In the genomic region with DNA sequence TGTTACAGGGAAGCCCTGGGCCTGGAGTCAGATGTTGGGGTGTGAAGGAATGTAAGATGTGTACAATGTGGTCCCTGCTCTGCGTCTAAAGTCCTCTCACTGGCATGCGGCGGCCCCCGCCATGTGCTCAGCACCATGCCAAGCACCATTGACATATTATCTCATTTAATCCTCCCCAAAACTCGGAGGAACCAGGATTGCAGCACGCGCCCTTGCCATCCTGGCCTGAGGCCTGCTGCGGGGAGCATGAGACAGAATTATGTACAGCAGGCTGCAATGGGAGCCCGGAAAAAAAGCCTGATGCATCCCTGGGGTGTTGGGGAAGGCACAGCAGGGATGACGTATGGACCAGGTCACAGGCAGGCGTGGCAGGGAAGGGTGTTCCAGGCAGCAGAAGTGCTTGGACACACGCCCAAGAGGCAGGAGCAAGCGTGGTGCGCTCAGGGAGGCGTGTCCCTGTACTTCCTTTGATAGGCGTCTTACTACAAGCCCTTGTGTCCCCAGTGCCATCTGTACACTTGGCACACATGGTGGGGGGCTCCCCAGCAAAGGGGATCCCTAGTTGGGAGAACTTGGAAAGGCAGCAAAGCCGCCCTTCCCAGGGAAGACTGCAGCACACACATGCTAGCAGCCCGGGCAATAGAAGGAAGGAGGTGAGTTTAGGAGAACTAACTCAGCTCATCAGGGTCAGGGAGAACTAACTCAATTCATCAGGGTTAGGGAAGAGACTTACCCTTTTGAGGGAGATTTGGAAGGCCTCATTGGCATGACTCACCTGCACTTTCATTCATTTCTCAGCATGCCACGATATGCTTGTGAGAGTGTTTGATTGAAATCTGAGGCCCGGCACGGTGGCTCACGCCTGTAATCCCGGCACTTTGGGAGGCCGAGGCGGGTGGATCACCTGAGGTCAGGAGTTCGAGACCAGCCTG, we compare ENCODE assay signal across 11 cellular contexts. TPM values are rescaled to one million over a fixed set of nuclear protein-coding genes. Genes with fewer than 3 reads are reported as not detected.
DNase-seq lines count a peak whose midpoint lies in the region; ATAC-seq and TF ChIP-seq lines count a peak whose summit lies in the region.
"Had no signal": no experiment of that assay in that cellular context is flagged by ENCODE, and none has a peak within 500 bp of the region (broad histone marks: within the 10 kb centered on the region; RNA-seq: fewer than 3 reads in every experiment).

No MANE protein-coding gene starts in this region.

- H3K27me3 Mint-ChIP-seq in WTC11 (ENCODE audit: low read depth) (peaks cover 32% of the 10 kb centered on the region), CD14-positive monocyte (ENCODE audit: low read depth in 3 of 3) (peaks cover 2 to 11% (median 6%) of the 10 kb centered on the region in 3 donors)

- H3K4me3 Mint-ChIP-seq in WTC11 (no peak overlapping the region), CD14-positive monocyte (no peak overlapping the region)
- H3K4me3 Mint-ChIP-seq: activated naive CD8-positive, alpha-beta T cell treated with anti-CD3 and anti-CD28 coated beads for 36 hours; T-helper 1 cell treated with Interleukin-12 subunit alpha and Interleukin-12 subunit beta and Interleukin-4 antibody, amounts not matched to agents 30 μg/mL and 1 μg/mL, for 36 hours had no signal

- DNase-seq in HFF-Myc (ENCODE audit: extremely low read depth, low read depth) (peak; percentile 43), WTC11 (ENCODE audit: low spot score) (no peak), left ventricle myocardium superior (peak; percentile 86), suprapubic skin (ENCODE audit: low spot score in 2 of 2) (peak in 1 of 2 donors; percentile 86), CD14-positive monocyte (ENCODE audit: low spot score) (no peak), posterior vena cava (ENCODE audit: low spot score) (no peak), SHP77 (lab: John Stamatoyannopoulos, UW) (no peak), NCI-H187 (lab: John Stamatoyannopoulos, UW) (no peak)
- DNase-seq: activated naive CD8-positive, alpha-beta T cell treated with anti-CD3 and anti-CD28 coated beads for 36 hours; MV-4-11 had no signal

- no peaks in the 10 kb centered on the region for H3K9me3 ChIP-seq in suprapubic skin

- H3K4me1 Mint-ChIP-seq in WTC11 = peaks cover 14% of the 10 kb centered on the region
- peaks cover 25% of the 10 kb centered on the region for H3K4me1 Mint-ChIP-seq in CD14-positive monocyte

- H3K4me1 ChIP-seq in suprapubic skin = peaks cover 47% of the 10 kb centered on the region

- H3K4me3 ChIP-seq in HFF-Myc (replicated peaks; ENCODE audit: low read depth, low read length) (no peak overlapping the region), suprapubic skin (no peak overlapping the region)

- no peaks in the 10 kb centered on the region for H3K27me3 ChIP-seq in suprapubic skin

- CTCF ChIA-PET in WTC11 (lab: Charles Lee) = interaction anchor here (1.2 kb wide), 1 partner anchor 265 kb away, joined by 4 read pairs; no protein-coding TSS in a partner anchor

- TF ChIP-seq EP300 in suprapubic skin (IDR thresholded peaks at IDR 0.05) = no peak

- intact Hi-C loops in left ventricle myocardium superior (cut with micrococcal nuclease) (no loop called here), CD14-positive monocyte (cut with micrococcal nuclease) (no loop called here), posterior vena cava (cut with DNase I) (no loop called here)

- TF ChIP-seq CTCF in HFF-Myc (IDR thresholded peaks at IDR 0.05; ENCODE audit: low read depth, low read length, missing control alignments) (no peak), WTC11 (IDR thresholded peaks at IDR 0.05) (no peak), suprapubic skin (IDR thresholded peaks at IDR 0.05) (no peak), CD14-positive monocyte (IDR thresholded peaks at IDR 0.05) (no peak)

- H3K27ac Mint-ChIP-seq in WTC11 (no peak overlapping the region), CD14-positive monocyte (peak overlapping the region in 1 of 7 donors; percentile 61)
- H3K27ac Mint-ChIP-seq: activated naive CD8-positive, alpha-beta T cell treated with anti-CD3 and anti-CD28 coated beads for 36 hours; T-helper 1 cell treated with Interleukin-12 subunit alpha and Interleukin-12 subunit beta and Interleukin-4 antibody, amounts not matched to agents 30 μg/mL and 1 μg/mL, for 36 hours had no signal

- H3K36me3 ChIP-seq in suprapubic skin = no peaks in the 10 kb centered on the region

- POLR2A ChIA-PET in WTC11 (lab: Charles Lee) = no interaction called here

- TF ChIP-seq POLR2A in suprapubic skin (IDR thresholded peaks at IDR 0.05) = no peak

- ATAC-seq in WTC11 (no peak), left ventricle myocardium superior (peak; percentile 30)

- H3K9me3 Mint-ChIP-seq in WTC11 (no peaks in the 10 kb centered on the region), CD14-positive monocyte (peaks cover 0 to 4% (median 0%) of the 10 kb centered on the region in 7 donors)
- H3K9me3 Mint-ChIP-seq: activated naive CD8-positive, alpha-beta T cell treated with anti-CD3 and anti-CD28 coated beads for 36 hours; T-helper 1 cell treated with Interleukin-12 subunit alpha and Interleukin-12 subunit beta and Interleukin-4 antibody, amounts not matched to agents 30 μg/mL and 1 μg/mL, for 36 hours had no signal

- WGBS in suprapubic skin = 39% methylated on average over 22 of the region's 26 CpGs

- H3K27ac ChIP-seq in suprapubic skin = peak overlapping the region; percentile 70

- no peaks in the 10 kb centered on the region for H3K36me3 Mint-ChIP-seq in WTC11
- H3K36me3 Mint-ChIP-seq in CD14-positive monocyte = peaks cover 0 to under 1% of the 10 kb centered on the region in 2 donors
- H3K36me3 Mint-ChIP-seq: activated naive CD8-positive, alpha-beta T cell treated with anti-CD3 and anti-CD28 coated beads for 36 hours had no signal

TF ChIP-seq in WTC11, 78 proteins besides CTCF, POLR2A, EP300 and RAD21:
- TF ChIP-seq ZSCAN18 (CRISPR knock-in tag; IDR thresholded peaks at IDR 0.05) (no peak), GABPB1 (CRISPR knock-in tag; IDR thresholded peaks at IDR 0.05) (0 out of 2 replicates have a peak, but pooled peaks have one; percentile 13), ZNF263 (CRISPR knock-in tag; IDR thresholded peaks at IDR 0.05; ENCODE audit: low read depth) (no peak)

RNA-seq across cellular contexts. Expression of gene EVI5L, which starts 3.5 kb away (rescaled TPM):
- 10.5 to 13.7 TPM (median 13.6 TPM) in 3 replicates for total RNA-seq in WTC11 (2021)
- 23.5 TPM for total RNA-seq in left ventricle myocardium superior
- 10 to 100 TPM; 17.2 to 29.4 (median 25.6) TPM for total RNA-seq in suprapubic skin
- polyA plus RNA-seq in CD14-positive monocyte = 1 to 10 TPM in 1 of 2 donors, under 1 TPM in 1; 0.76 to 1.3 TPM
- 10 to 100 TPM; 14.9 to 16.0 TPM for total RNA-seq in posterior vena cava

RNA-seq across cellular contexts. Expression of gene PRR36, which starts 40.7 kb away (rescaled TPM):
- total RNA-seq in WTC11 (2021) = 21.9 to 34.3 TPM (median 31.0 TPM) in 3 replicates
- 0.15 TPM for total RNA-seq in left ventricle myocardium superior
- 1 to 10 TPM in 1 of 4 donors, under 1 TPM in 3; 0.26 to 1.1 (median 0.74) TPM for total RNA-seq in suprapubic skin
- not detected for polyA plus RNA-seq in CD14-positive monocyte
- total RNA-seq in posterior vena cava = under 1 TPM; 0.09 to 0.14 TPM

RNA-seq across cellular contexts. Expression of gene LRRC8E, which starts 54.8 kb away (rescaled TPM):
- total RNA-seq in WTC11 (2021) = 3.0 to 3.6 TPM (median 3.1 TPM) in 3 replicates
- 3.1 TPM for total RNA-seq in left ventricle myocardium superior
- 10 to 100 TPM; 15.2 to 41.6 (median 30.9) TPM for total RNA-seq in suprapubic skin
- not detected for polyA plus RNA-seq in CD14-positive monocyte
- total RNA-seq in posterior vena cava = not detected
- total RNA-seq: activated naive CD8-positive, alpha-beta T cell treated with anti-CD3 and anti-CD28 coated beads for 36 hours had no signal

Comparison
In these comparisons a context has a peak if more than half of its experiments do, and no peak if none do; other contexts are left out.
1. DNase-seq: peak in HFF-Myc (single experiment) and left ventricle myocardium superior (single experiment); none in WTC11 (single experiment), CD14-positive monocyte (single experiment), posterior vena cava (single experiment), SHP77 (0 of 2) and NCI-H187 (0 of 2).
2. RNA of gene PRR36, which starts 40.7 kb away (total RNA-seq): 21.9 to 34.3 TPM in WTC11; 0.26 to 1.1 TPM in suprapubic skin, 0.15 TPM in left ventricle myocardium superior (single experiment) and 0.09 to 0.14 TPM in posterior vena cava; every median in the first group is over 10 times any median in the second.